In the genomic region with DNA sequence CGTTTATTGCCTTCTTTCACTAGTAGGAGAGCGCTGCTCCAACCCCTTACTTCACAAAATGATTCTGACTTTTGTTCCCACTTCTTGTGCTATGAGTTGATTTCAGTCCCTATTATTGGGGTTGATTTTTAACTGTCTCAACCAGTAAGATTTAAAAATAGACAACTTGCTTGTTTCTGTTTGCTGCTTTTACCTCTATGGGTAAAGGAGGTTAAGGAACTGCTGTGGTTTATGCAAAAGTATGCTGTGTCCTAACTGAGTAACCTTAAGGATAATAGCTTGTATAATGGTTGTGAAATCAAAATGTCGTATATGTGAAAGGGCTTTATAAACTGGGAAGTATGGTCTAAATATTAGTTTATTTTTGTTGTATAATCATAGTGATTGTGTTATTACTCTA, we compare ENCODE assay signal across 16 cellular contexts.
DNase-seq lines count a peak whose midpoint lies in the region; ATAC-seq lines count a peak whose summit lies in the region.
"Had no signal": no experiment of that assay in that cellular context is flagged by ENCODE, and none has a peak within 500 bp of the region (broad histone marks: within the 10 kb centered on the region; RNA-seq: fewer than 3 reads in every experiment).

No MANE protein-coding gene starts in this region.

- DNase-seq in AG08395 (ENCODE audit: low spot score) (no peak), NCI-H748 (lab: John Stamatoyannopoulos, UW; ENCODE audit: unreplicated experiment) (no peak), DMS79 (lab: John Stamatoyannopoulos, UW) (no peak)
- DNase-seq: activated B cell treated with CpG ODN at 0.5 μM for 24 hours; activated CD8-positive, alpha-beta memory T cell treated with anti-CD3 and anti-CD28 coated beads, Interleukin-2, amount 50 U/mL, for 48 hours; NCI-H146; NCI-H510A; nephron progenitor cell; right cardiac atrium; T-cell; upper lobe of right lung had no signal

- ATAC-seq in GM18511 (IDR thresholded peaks at IDR 0.05; ENCODE audit: unreplicated experiment): peak; percentile 93
- peak; percentile 83 for ATAC-seq in GM19467 (IDR thresholded peaks at IDR 0.05; ENCODE audit: unreplicated experiment)
- peak; percentile 97 for ATAC-seq in HG02763 (IDR thresholded peaks at IDR 0.05; ENCODE audit: unreplicated experiment)
- peak; percentile 83 for ATAC-seq in HG03460 (IDR thresholded peaks at IDR 0.05; ENCODE audit: unreplicated experiment)
- no peak for ATAC-seq in HG02840 (IDR thresholded peaks at IDR 0.05; ENCODE audit: low FRiP score, unreplicated experiment)
- ATAC-seq: right cardiac atrium, T-cell, upper lobe of right lung had no signal
